Comparison of ENCODE assay signal across 8 cellular contexts in genomic region chr16:53056528-53056881, GRCh38. TPM values are rescaled to one million over a fixed set of nuclear protein-coding genes. Genes with fewer than 3 reads are reported as not detected.
DNase-seq lines count a peak whose midpoint lies in the region; ATAC-seq and TF ChIP-seq lines count a peak whose summit lies in the region.

No MANE protein-coding gene starts in this region.

- no TSS peak for BruUV-seq in Panc1 (replicated peaks; lab: Mats Ljungman, UMichigan)

- no peak for TF ChIP-seq CTCF in Panc1 (IDR thresholded peaks at IDR 0.05)

- no peak overlapping the region for H3K18ac ChIP-seq in trophoblast cell (ENCODE audit: low read length)

- H3K4me3 ChIP-seq in Panc1 (ENCODE audit: low read depth in 2 of 2, low read length in 2 of 2) (peak overlapping the region in 1 of 2 experiments; percentile 77; a peak in 2 of 4 replicates), trophoblast cell (ENCODE audit: low read depth, low read length) (no peak overlapping the region)

- no peak overlapping the region for H3K14ac ChIP-seq in trophoblast cell (ENCODE audit: low read length)

- WGBS in trophoblast cell (ENCODE audit: extremely low coverage, insufficient coverage, insufficient read length) = no CpG with 5 or more reads among the region's 6 CpGs

- no peak overlapping the region for H3K4me2 ChIP-seq in trophoblast cell (ENCODE audit: low read length)

- H2BK12ac ChIP-seq in trophoblast cell (ENCODE audit: low read length) = no peak overlapping the region

- H3K4ac ChIP-seq in trophoblast cell (ENCODE audit: low read depth, low read length) = no peak overlapping the region

- intact Hi-C loops in Panc1 (cut with micrococcal nuclease; ENCODE audit: unreplicated experiment) = loop anchor here (10.0 kb wide), 2 partner anchors 78 to 228 kb away; no protein-coding TSS in a partner anchor

- H3K4me1 ChIP-seq in Panc1 (ENCODE audit: control insufficient read depth, insufficient read depth, low read length) = peaks cover 7% of the 10 kb centered on the region; the same call in 1 of the 2 replicates
- peaks cover 4 to 12% of the 10 kb centered on the region in 2 experiments for H3K4me1 ChIP-seq in trophoblast cell (ENCODE audit: control insufficient read depth in 1 of 2, insufficient read depth in 2 of 2, low read length in 2 of 2)

- H3K36me3 ChIP-seq in Panc1 (ENCODE audit: control insufficient read depth, insufficient read depth, low read length) = no peaks in the 10 kb centered on the region
- no peaks in the 10 kb centered on the region for H3K36me3 ChIP-seq in trophoblast cell (ENCODE audit: control insufficient read depth in 1 of 2, insufficient read depth in 2 of 2, low read length in 2 of 2)

- POLR2A ChIA-PET in Panc1 (lab: Charles Lee) = no interaction called here

- H2AK5ac ChIP-seq in trophoblast cell (ENCODE audit: low read length) = no peak overlapping the region

- H3K9me3 ChIP-seq in Panc1 (ENCODE audit: control insufficient read depth, insufficient read depth, low read depth, low read length) = no peaks in the 10 kb centered on the region
- no peaks in the 10 kb centered on the region for H3K9me3 ChIP-seq in trophoblast cell (ENCODE audit: insufficient read depth, low read depth, low read length)

- H2BK120ac ChIP-seq in trophoblast cell (ENCODE audit: insufficient read depth, low read length, poor library complexity) = no peak overlapping the region

- TF ChIP-seq POLR2A in erythroblast (IDR thresholded peaks at IDR 0.05; ENCODE audit: low read length) = no peak

- DNase-seq in ELR (ENCODE audit: low read depth) (peak; percentile 76), Panc1 (ENCODE audit: low read depth, low spot score) (no peak), erythroblast (lab: John Stamatoyannopoulos, UW) (peak; percentile 23 to 41), trophoblast cell (no peak), NAMALWA (ENCODE audit: low spot score) (no peak), NCI-H1436 treated with DMSO at 0.1 percent for 48 hours (lab: John Stamatoyannopoulos, UW) (no peak), DMS153 (lab: John Stamatoyannopoulos, UW) (no peak)

- CTCF ChIA-PET in Panc1 (lab: Charles Lee) = interaction anchor here (0.5 to 0.7 kb wide), 2 partner anchors 160 to 352 kb away, joined by 3 to 4 read pairs; no protein-coding TSS in a partner anchor

- no peak overlapping the region for H4K12ac ChIP-seq in trophoblast cell (ENCODE audit: low read depth, low read length)

- H3K9ac ChIP-seq in trophoblast cell (ENCODE audit: low read length) = no peak overlapping the region

- no peak overlapping the region for H2BK5ac ChIP-seq in trophoblast cell (ENCODE audit: low read depth, low read length, poor library complexity)

- peaks cover 14% of the 10 kb centered on the region for H3K79me1 ChIP-seq in trophoblast cell (ENCODE audit: low read length)

- in situ Hi-C loops in Panc1 (cut with HindIII; ENCODE audit: low pct_unique_long_range_greater_than_20kb, low sequenced_read_pairs) = no loop called here

- H3K79me2 ChIP-seq in trophoblast cell (ENCODE audit: control insufficient read depth, insufficient read depth, low read length, poor library complexity) = peaks cover 5% of the 10 kb centered on the region

- H3K23ac ChIP-seq in trophoblast cell (ENCODE audit: low read length) = no peak overlapping the region

- H3K27me3 ChIP-seq in Panc1 (ENCODE audit: control insufficient read depth, insufficient read depth, low read length) (no peaks in the 10 kb centered on the region), trophoblast cell (ENCODE audit: insufficient read depth, low read length) (no peaks in the 10 kb centered on the region)

- ATAC-seq in Panc1 (no peak), HG03460 (IDR thresholded peaks at IDR 0.05; ENCODE audit: unreplicated experiment) (no peak)

- H3K27ac ChIP-seq in Panc1 (ENCODE audit: low read length) (peak overlapping the region; percentile 90), trophoblast cell (ENCODE audit: low read depth, low read length) (peak overlapping the region; percentile 91)

- no peak overlapping the region for H4K91ac ChIP-seq in trophoblast cell (ENCODE audit: low read depth, low read length)

- H2AFZ ChIP-seq in trophoblast cell (ENCODE audit: insufficient read depth, low read length, poor library complexity) = no peak overlapping the region

- no peak overlapping the region for H4K8ac ChIP-seq in trophoblast cell (ENCODE audit: low read depth, low read length)

RNA-seq across cellular contexts. Expression of gene CHD9, which starts 1.7 kb away (rescaled TPM):
- total RNA-seq in Panc1 (2021; ENCODE audit: unreplicated experiment) = 25.4 TPM
- 4.0 TPM for polyA plus RNA-seq in Panc1 (2012; ENCODE audit: insufficient read length)
- 16.0 and 18.3 TPM in 2 replicates for polyA plus RNA-seq in trophoblast cell (2013)

RNA-seq across cellular contexts. Expression of gene CHD9NB, which starts 3.8 kb away (rescaled TPM):
- total RNA-seq in Panc1 (2021; ENCODE audit: unreplicated experiment) = 0.64 TPM
- 0.22 TPM for polyA plus RNA-seq in Panc1 (2012; ENCODE audit: insufficient read length)
- 0.68 and 0.71 TPM in 2 replicates for polyA plus RNA-seq in trophoblast cell (2013)

Comparison
In these comparisons a context has a peak if more than half of its experiments do, and no peak if none do; other contexts are left out.
1. DNase-seq: peak in ELR (single experiment) and erythroblast (2 of 2); none in Panc1 (single experiment), trophoblast cell (0 of 2), NAMALWA (single experiment), NCI-H1436 treated with DMSO at 0.1 percent for 48 hours (single experiment) and DMS153 (single experiment).